ENCODE assay signal across 23 cellular contexts in the genomic region with DNA sequence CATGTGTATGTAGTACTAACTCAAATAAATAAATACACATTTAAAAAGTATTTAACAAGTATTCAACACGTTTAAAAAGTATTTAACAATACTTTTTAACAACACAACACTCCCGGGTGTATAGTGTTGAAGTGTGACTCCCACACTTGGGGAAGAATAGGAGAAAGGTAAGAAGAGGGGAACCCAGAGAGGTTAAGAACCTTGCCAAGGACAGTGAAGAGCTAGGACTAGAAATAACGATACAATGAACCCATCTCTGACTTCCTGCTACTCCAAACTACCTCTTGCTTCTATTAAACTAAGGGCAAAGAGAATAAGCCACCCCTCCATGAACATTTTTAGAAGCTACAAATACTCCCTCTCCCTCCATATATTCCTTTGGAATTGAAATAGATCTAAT. TPM values are rescaled to one million over a fixed set of nuclear protein-coding genes. Genes with fewer than 3 reads are reported as not detected.
DNase-seq lines count a peak whose midpoint lies in the region; ATAC-seq and TF ChIP-seq lines count a peak whose summit lies in the region.
"Had no signal": no experiment of that assay in that cellular context is flagged by ENCODE, and none has a peak within 500 bp of the region (broad histone marks: within the 10 kb centered on the region; RNA-seq: fewer than 3 reads in every experiment).

No MANE protein-coding gene starts in this region.

- H3K27me3 ChIP-seq in CD4-positive, alpha-beta memory T cell (ENCODE audit: insufficient read depth, low read length): no peaks in the 10 kb centered on the region
- peaks cover 49% of the 10 kb centered on the region for H3K27me3 ChIP-seq in A673 (replicated peaks; ENCODE audit: insufficient read depth, low read depth, low read length, poor library complexity)
- H3K27me3 ChIP-seq: SJCRH30, testis had no signal

- H3K27ac ChIP-seq in CD4-positive, alpha-beta memory T cell (ENCODE audit: low read depth, low read length): no peak overlapping the region
- H3K27ac ChIP-seq in A673 (ENCODE audit: low read depth, low read length, poor library complexity, severe bottlenecking) (no peak overlapping the region), coronary artery (no peak overlapping the region)
- H3K27ac ChIP-seq: ascending aorta, gastrocnemius medialis, left ventricle myocardium inferior, SJCRH30, skin epidermis, testis, uterus had no signal

- POLR2A ChIA-PET in CD4-positive, alpha-beta memory T cell (lab: Charles Lee; ENCODE audit: partially characterized antibody): interaction anchor here (1.1 to 1.2 kb wide), 3 partner anchors 96 to 172 kb away, joined by 3 to 4 read pairs (median 3); no protein-coding TSS in a partner anchor
- POLR2A ChIA-PET in A673 (lab: Charles Lee; ENCODE audit: low non-redundant PET): no interaction called here

- ATAC-seq in T-helper 17 cell: no peak
- no peak for ATAC-seq in activated naive CD8-positive, alpha-beta T cell treated with anti-CD3 and anti-CD28 coated beads, Interleukin-2, amount 50 U/mL, for 24 hours
- ATAC-seq: gastrocnemius medialis had no signal

- no peaks in the 10 kb centered on the region for H3K9me3 Mint-ChIP-seq in activated CD4-positive, alpha-beta T cell treated with anti-CD3 and anti-CD28 coated beads, Interleukin-2, amount 10 ng/mL, durations not matched to agents 24 days and 14 days
- no peaks in the 10 kb centered on the region for H3K9me3 Mint-ChIP-seq in CD4-positive, alpha-beta memory T cell
- H3K9me3 Mint-ChIP-seq in activated naive CD8-positive, alpha-beta T cell treated with anti-CD3 and anti-CD28 coated beads, Interleukin-2, amount 50 U/mL, for 24 hours: no peaks in the 10 kb centered on the region
- H3K9me3 Mint-ChIP-seq: dendritic cell treated with granulocyte-macrophage colony-stimulating factor and Interleukin-4, amounts not matched to agents 40 ng/mL and 50 ng/mL, for 4 days; naive B cell had no signal

- H3K4me3 Mint-ChIP-seq in activated CD4-positive, alpha-beta T cell treated with anti-CD3 and anti-CD28 coated beads, Interleukin-2, amount 10 ng/mL, durations not matched to agents 24 days and 14 days: peak overlapping the region; percentile 95
- peak overlapping the region in 4 of 8 donors; percentile 1 to 52 (median 30) for H3K4me3 Mint-ChIP-seq in CD4-positive, alpha-beta memory T cell
- no peak overlapping the region for H3K4me3 Mint-ChIP-seq in T-helper 17 cell
- peak overlapping the region; percentile 96 for H3K4me3 Mint-ChIP-seq in activated naive CD8-positive, alpha-beta T cell treated with anti-CD3 and anti-CD28 coated beads, Interleukin-2, amount 50 U/mL, for 24 hours
- H3K4me3 Mint-ChIP-seq: dendritic cell treated with granulocyte-macrophage colony-stimulating factor and Interleukin-4, amounts not matched to agents 40 ng/mL and 50 ng/mL, for 4 days had no signal

- no TSS peak for BruUV-seq in A673 (replicated peaks; lab: Mats Ljungman, UMichigan)

- peak; percentile 57 for DNase-seq in activated CD4-positive, alpha-beta T cell treated with anti-CD3 and anti-CD28 coated beads, Interleukin-2, amount 10 ng/mL, durations not matched to agents 24 days and 14 days
- no peak for DNase-seq in activated CD4-positive, alpha-beta T cell treated with anti-CD3 and anti-CD28 coated beads, Interleukin-2, amount 50 U/mL, for 48 hours
- DNase-seq in CD4-positive, alpha-beta memory T cell: no peak
- DNase-seq in T-helper 17 cell (no peak), A673 (ENCODE audit: low spot score) (no peak), coronary artery (ENCODE audit: low spot score) (no peak), islet precursor cell (no peak)
- DNase-seq in activated naive CD8-positive, alpha-beta T cell treated with anti-CD3 and anti-CD28 coated beads, Interleukin-2, amount 50 U/mL, for 24 hours: no peak
- DNase-seq: activated effector memory CD4-positive, alpha-beta T cell treated with anti-CD3 and anti-CD28 coated beads, Interleukin-2, amount 50 U/mL, for 16 hours; gastrocnemius medialis; hippocampal formation; KBM-7; left ventricle myocardium inferior; naive B cell; NCI-H2171; NCI-H510A treated with DMSO at 0.1 percent for 48 hours; SJCRH30; stimulated activated CD4-positive, alpha-beta T cell treated with anti-CD3 and anti-CD28 coated beads, Interleukin-1b, Interleukin-23, amount 100 ng/mL, for 48 hours; testis; uterus had no signal

- peaks cover 26% of the 10 kb centered on the region for H3K36me3 Mint-ChIP-seq in activated CD4-positive, alpha-beta T cell treated with anti-CD3 and anti-CD28 coated beads, Interleukin-2, amount 10 ng/mL, durations not matched to agents 24 days and 14 days (ENCODE audit: low read depth)
- H3K36me3 Mint-ChIP-seq in CD4-positive, alpha-beta memory T cell: peaks cover 0 to 16% of the 10 kb centered on the region in 2 donors
- H3K36me3 Mint-ChIP-seq in T-helper 17 cell (ENCODE audit: low read depth): no peaks in the 10 kb centered on the region
- peaks cover 15% of the 10 kb centered on the region for H3K36me3 Mint-ChIP-seq in activated naive CD8-positive, alpha-beta T cell treated with anti-CD3 and anti-CD28 coated beads, Interleukin-2, amount 50 U/mL, for 24 hours (ENCODE audit: low read depth)
- H3K36me3 Mint-ChIP-seq: naive B cell had no signal

- intact Hi-C loops in activated CD4-positive, alpha-beta T cell treated with anti-CD3 and anti-CD28 coated beads, Interleukin-2, amount 10 ng/mL, durations not matched to agents 24 days and 14 days (cut with micrococcal nuclease): loop anchor here (5.0 to 10.0 kb wide), 3 partner anchors 474 to 984 kb away; a partner anchor contains a TSS
- intact Hi-C loops in CD4-positive, alpha-beta memory T cell (cut with micrococcal nuclease): loop anchor here (5.0 to 10.0 kb wide), 5 partner anchors 191 to 684 kb away; a partner anchor contains a TSS
- intact Hi-C loops in A673 (cut with micrococcal nuclease; ENCODE audit: unreplicated experiment): loop anchor here (10.0 kb wide), 2 partner anchors 114 to 174 kb away; no protein-coding TSS in a partner anchor

- H3K27ac Mint-ChIP-seq in activated CD4-positive, alpha-beta T cell treated with anti-CD3 and anti-CD28 coated beads, Interleukin-2, amount 10 ng/mL, durations not matched to agents 24 days and 14 days: peak overlapping the region; percentile 86
- peak overlapping the region; percentile 8 to 91 (median 86) for H3K27ac Mint-ChIP-seq in CD4-positive, alpha-beta memory T cell
- H3K27ac Mint-ChIP-seq in T-helper 17 cell: peak overlapping the region; percentile 47
- H3K27ac Mint-ChIP-seq in activated naive CD8-positive, alpha-beta T cell treated with anti-CD3 and anti-CD28 coated beads, Interleukin-2, amount 50 U/mL, for 24 hours: peak overlapping the region; percentile 90
- H3K27ac Mint-ChIP-seq: dendritic cell treated with granulocyte-macrophage colony-stimulating factor and Interleukin-4, amounts not matched to agents 40 ng/mL and 50 ng/mL, for 4 days; naive B cell had no signal

- CTCF ChIA-PET in CD4-positive, alpha-beta memory T cell (lab: Charles Lee; ENCODE audit: partially characterized antibody): no interaction called here
- CTCF ChIA-PET in A673 (lab: Charles Lee): no interaction called here

- peaks cover 30% of the 10 kb centered on the region for H3K4me1 Mint-ChIP-seq in activated CD4-positive, alpha-beta T cell treated with anti-CD3 and anti-CD28 coated beads, Interleukin-2, amount 10 ng/mL, durations not matched to agents 24 days and 14 days
- H3K4me1 Mint-ChIP-seq in CD4-positive, alpha-beta memory T cell: peaks cover 13 to 65% (median 21%) of the 10 kb centered on the region in 4 donors
- peaks cover 16% of the 10 kb centered on the region for H3K4me1 Mint-ChIP-seq in T-helper 17 cell
- peaks cover 34% of the 10 kb centered on the region for H3K4me1 Mint-ChIP-seq in activated naive CD8-positive, alpha-beta T cell treated with anti-CD3 and anti-CD28 coated beads, Interleukin-2, amount 50 U/mL, for 24 hours

- H3K36me3 ChIP-seq in CD4-positive, alpha-beta memory T cell (ENCODE audit: insufficient read depth, low read length): no peaks in the 10 kb centered on the region
- no peaks in the 10 kb centered on the region for H3K36me3 ChIP-seq in A673 (ENCODE audit: insufficient read depth, low read length, poor library complexity, severe bottlenecking)
- H3K36me3 ChIP-seq: ascending aorta, gastrocnemius medialis, left ventricle myocardium inferior, SJCRH30, uterus had no signal

- H3K9me3 ChIP-seq in CD4-positive, alpha-beta memory T cell (ENCODE audit: control insufficient read depth in 1 of 2, low read length in 2 of 2): no peaks in the 10 kb centered on the region
- H3K9me3 ChIP-seq in T-helper 17 cell (ENCODE audit: control insufficient read depth, low read length, poor library complexity, severe bottlenecking): no peaks in the 10 kb centered on the region
- H3K9me3 ChIP-seq in A673 (ENCODE audit: low read depth, low read length, poor library complexity, severe bottlenecking): no peaks in the 10 kb centered on the region
- H3K9me3 ChIP-seq: ascending aorta, gastrocnemius medialis, left ventricle myocardium inferior, SJCRH30, testis, uterus had no signal

- H3K4me3 ChIP-seq in CD4-positive, alpha-beta memory T cell (ENCODE audit: low read length in 2 of 2): no peak overlapping the region
- H3K4me3 ChIP-seq in A673 (ENCODE audit: low read depth, low read length, poor library complexity, severe bottlenecking) (no peak overlapping the region), coronary artery (no peak overlapping the region)
- H3K4me3 ChIP-seq: ascending aorta, gastrocnemius medialis, left ventricle myocardium inferior, SJCRH30, skin epidermis, testis, uterus had no signal

- TF ChIP-seq CTCF in A673 (conservative IDR thresholded peaks at IDR 0.05; ENCODE audit: low read depth, low read length) (no peak), coronary artery (IDR thresholded peaks at IDR 0.05) (no peak)

- no peaks in the 10 kb centered on the region for H3K27me3 Mint-ChIP-seq in activated CD4-positive, alpha-beta T cell treated with anti-CD3 and anti-CD28 coated beads, Interleukin-2, amount 10 ng/mL, durations not matched to agents 24 days and 14 days
- no peaks in the 10 kb centered on the region for H3K27me3 Mint-ChIP-seq in CD4-positive, alpha-beta memory T cell
- no peaks in the 10 kb centered on the region for H3K27me3 Mint-ChIP-seq in T-helper 17 cell
- no peaks in the 10 kb centered on the region for H3K27me3 Mint-ChIP-seq in activated naive CD8-positive, alpha-beta T cell treated with anti-CD3 and anti-CD28 coated beads, Interleukin-2, amount 50 U/mL, for 24 hours

- H3K4me1 ChIP-seq in CD4-positive, alpha-beta memory T cell (ENCODE audit: insufficient read depth, low read length): peaks cover 16% of the 10 kb centered on the region
- H3K4me1 ChIP-seq in A673 (ENCODE audit: insufficient read depth, low read length, poor library complexity, severe bottlenecking): peaks cover 11% of the 10 kb centered on the region
- H3K4me1 ChIP-seq: SJCRH30 had no signal

RNA-seq across cellular contexts. Expression of a gene that starts 1.7 kb away (rescaled TPM):
- total RNA-seq in activated CD4-positive, alpha-beta T cell treated with anti-CD3 and anti-CD28 coated beads, Interleukin-2, amount 10 ng/mL, durations not matched to agents 24 days and 14 days: 85.1 and 87.1 TPM in 2 replicates
- total RNA-seq in CD4-positive, alpha-beta memory T cell: 10 to 100 TPM; 30.6 to 33.2 TPM
- 10 to 100 TPM in 1 of 2 donors, 1 to 10 TPM in 1; 7.8 to 12.1 TPM for polyA plus RNA-seq in CD4-positive, alpha-beta memory T cell
- 10 to 100 TPM; 10.2 to 18.8 TPM for total RNA-seq in T-helper 17 cell
- 0.42 and 0.52 TPM in 2 replicates for total RNA-seq in A673 (2021)
- total RNA-seq: ascending aorta, gastrocnemius medialis had no signal
